In genomic region chr3:29693863-29694262, GRCh38 we compare ENCODE assay signal across 9 cellular contexts.
A peak's percentile ranks its signal among the peaks of the same experiment; 100 is the strongest.
DNase-seq lines count a peak whose midpoint lies in the region; ATAC-seq, FAIRE-seq and TF ChIP-seq lines count a peak whose summit lies in the region.
"Had no signal": no experiment of that assay in that cellular context is flagged by ENCODE, and none has a peak within 500 bp of the region (broad histone marks: within the 10 kb centered on the region; RNA-seq: fewer than 3 reads in every experiment).

No MANE protein-coding gene starts in this region.

- H3K4me1 ChIP-seq in liver (ENCODE audit: control insufficient read depth in 4 of 4, insufficient read depth in 4 of 4, low read length in 3 of 4) (peaks cover 1 to 30% (median 15%) of the 10 kb centered on the region in 4 donors), HepG2 (ENCODE audit: insufficient read depth, low read length) (no peaks in the 10 kb centered on the region)
- H3K4me1 ChIP-seq: parathyroid adenoma had no signal

- FAIRE-seq in HepG2 (lab: Jason Lieb, UNC) = no peak

- peak overlapping the region in 2 of 3 donors; percentile 13 to 35 for H3K4me3 ChIP-seq in liver (ENCODE audit: low read depth in 1 of 3, low read length in 3 of 3)
- no peak overlapping the region for H3K4me3 ChIP-seq in HepG2 (replicated peaks in 1 of 3; ENCODE audit: insufficient read depth in 1 of 3, low read depth in 2 of 3, low read length in 3 of 3)

- H3K9ac ChIP-seq in liver (ENCODE audit: low read depth in 1 of 2, low read length in 2 of 2) = peak overlapping the region in 1 of 2 donors; percentile 6
- no peak overlapping the region for H3K9ac ChIP-seq in HepG2 (ENCODE audit: insufficient read depth, low read depth, low read length)
- H3K9ac ChIP-seq: parathyroid adenoma had no signal

- DNase-seq in HepG2 (ENCODE audit: low spot score) = no peak
- DNase-seq in dedifferentiated amniotic fluid mesenchymal stem cell (ENCODE audit: extremely low spot score) = peak; percentile 82
- DNase-seq in left lobe of liver (ENCODE audit: low spot score) = no peak
- no peak for DNase-seq in NOMO-1 treated with DMSO at 0.1 percent for 48 hours (lab: John Stamatoyannopoulos, UW; ENCODE audit: unreplicated experiment)

- H3K79me2 ChIP-seq in HepG2 (ENCODE audit: insufficient read depth, low read length) = no peaks in the 10 kb centered on the region
- H3K79me2 ChIP-seq: parathyroid adenoma had no signal

- no peak overlapping the region for H3K4me2 ChIP-seq in HepG2 (ENCODE audit: low read depth, low read length)

- TF ChIP-seq EP300 in HepG2 (IDR thresholded peaks at IDR 0.05; ENCODE audit: low read depth in 2 of 2, low read length in 2 of 2) (no peak), HepG2 (CRISPR knock-in tag; IDR thresholded peaks at IDR 0.05; ENCODE audit: borderline replicate concordance) (no peak)

- no peak for TF ChIP-seq CTCF in liver (IDR thresholded peaks at IDR 0.05; ENCODE audit: low read depth, low read length, missing input control)
- no peak for TF ChIP-seq CTCF in HepG2 (CRISPR knock-in tag; IDR thresholded peaks at IDR 0.05)

- in situ Hi-C loops in HepG2 (cut with HindIII; ENCODE audit: extremely low pct_ligation_motif_present, low pct_unique_long_range_greater_than_20kb) = no loop called here

- 41% methylated on average over 1 of the region's 1 CpG for WGBS in liver
- 6% methylated on average over 1 of the region's 1 CpG for WGBS in HepG2 (ENCODE audit: low lambda C conversion rate)

- H3K36me3 ChIP-seq in liver (ENCODE audit: control insufficient read depth in 4 of 4, insufficient read depth in 3 of 4, low read depth in 1 of 4, low read length in 3 of 4) = no peaks in the 10 kb centered on the region
- no peaks in the 10 kb centered on the region for H3K36me3 ChIP-seq in HepG2 (replicated peaks in 1 of 2; ENCODE audit: control insufficient read depth in 1 of 2, insufficient read depth in 2 of 2, low read length in 2 of 2)

- no peak for TF ChIP-seq POLR2A in HepG2 (IDR thresholded peaks at IDR 0.05; ENCODE audit: insufficient read depth in 1 of 2, low read depth in 2 of 2, low read length in 2 of 2)

- peak overlapping the region in 1 of 2 donors; percentile 38 for H3K27ac ChIP-seq in liver (ENCODE audit: low read depth in 1 of 2, low read length in 2 of 2)
- no peak overlapping the region for H3K27ac ChIP-seq in HepG2 (ENCODE audit: extremely low read length, insufficient read depth, low read length)
- H3K27ac ChIP-seq: parathyroid adenoma had no signal

- no peaks in the 10 kb centered on the region for H4K20me1 ChIP-seq in HepG2 (ENCODE audit: insufficient read depth, low read length)

- H3K9me3 ChIP-seq in liver (ENCODE audit: control insufficient read depth in 4 of 4, low read length in 3 of 4) (no peaks in the 10 kb centered on the region), HepG2 (ENCODE audit: low read length) (no peaks in the 10 kb centered on the region)

- BruUV-seq in HepG2 (replicated peaks; lab: Mats Ljungman, UMichigan) = no TSS peak

- intact Hi-C loops in HepG2 (cut with micrococcal nuclease; ENCODE audit: unreplicated experiment) = no loop called here

- CTCF ChIA-PET in HepG2 (lab: Yijun Ruan, JAX; ENCODE audit: low intra/inter-chr PET ratio, low total read pairs) = no interaction called here

- H2AFZ ChIP-seq in HepG2 (ENCODE audit: low read length) = no peak overlapping the region
- H2AFZ ChIP-seq: parathyroid adenoma had no signal

- ATAC-seq in HepG2 = no peak
- peak; percentile 24 for ATAC-seq in left lobe of liver
- ATAC-seq in HG03095 (IDR thresholded peaks at IDR 0.05; ENCODE audit: unreplicated experiment) = no peak
- no peak for ATAC-seq in HG03460 (IDR thresholded peaks at IDR 0.05; ENCODE audit: unreplicated experiment)
- ATAC-seq in GM19035 (IDR thresholded peaks at IDR 0.05; ENCODE audit: unreplicated experiment) = no peak

- TF ChIP-seq RAD21 in liver (IDR thresholded peaks at IDR 0.05) (peak; percentile 15 to 18), HepG2 (CRISPR knock-in tag; IDR thresholded peaks at IDR 0.05) (no peak)

- no peaks in the 10 kb centered on the region for H3K27me3 ChIP-seq in liver (ENCODE audit: control insufficient read depth in 4 of 4, insufficient read depth in 4 of 4, low read length in 3 of 4)
- H3K27me3 ChIP-seq in HepG2 (ENCODE audit: control insufficient read depth in 1 of 2, insufficient read depth in 2 of 2, low read length in 2 of 2) = no peaks in the 10 kb centered on the region

- POLR2A ChIA-PET in HepG2 (lab: Yijun Ruan, JAX) = no interaction called here

TF ChIP-seq in liver, 16 proteins besides CTCF, POLR2A, EP300 and RAD21 (continues in another document):
- TF ChIP-seq HNF4A (conservative IDR thresholded peaks at IDR 0.05) = peak; percentile 6 to 22
- TF ChIP-seq SP1 (IDR thresholded peaks at IDR 0.05) = no peak
- TF ChIP-seq JUND (IDR thresholded peaks at IDR 0.05) = no peak
- TF ChIP-seq RXRA (IDR thresholded peaks at IDR 0.05) = peak in 1 of 2 donors; percentile 8
- TF ChIP-seq GABPA (IDR thresholded peaks at IDR 0.05 in 1 of 2, conservative IDR thresholded peaks at IDR 0.05 in 1 of 2) = no peak
- no peak for TF ChIP-seq TAF1 (conservative IDR thresholded peaks at IDR 0.05)
- TF ChIP-seq ATF3 (IDR thresholded peaks at IDR 0.05) = no peak
- peak; percentile 75 for TF ChIP-seq FOXA1 (IDR thresholded peaks at IDR 0.05)
- peak; percentile 78 for TF ChIP-seq FOXA2 (IDR thresholded peaks at IDR 0.05)
- TF ChIP-seq REST (IDR thresholded peaks at IDR 0.05) = no peak
- TF ChIP-seq YY1 (IDR thresholded peaks at IDR 0.05) = peak; percentile 16

TF ChIP-seq in HepG2, 621 proteins besides CTCF, POLR2A, EP300 and RAD21:
- no peak for TF ChIP-seq SALL2 (CRISPR knock-in tag; IDR thresholded peaks at IDR 0.05)
- TF ChIP-seq ZNF674 (CRISPR knock-in tag; IDR thresholded peaks at IDR 0.05; ENCODE audit: low read depth) = no peak
- TF ChIP-seq SMYD3 (CRISPR knock-in tag; IDR thresholded peaks at IDR 0.05) = no peak
- no peak for TF ChIP-seq ZNF501 (CRISPR knock-in tag; IDR thresholded peaks at IDR 0.05)
- no peak for TF ChIP-seq ZNF879 (CRISPR knock-in tag; IDR thresholded peaks at IDR 0.05)
- no peak for TF ChIP-seq MAFF (IDR thresholded peaks at IDR 0.05; ENCODE audit: low read depth, low read length)
- TF ChIP-seq ZNF430 (CRISPR knock-in tag; IDR thresholded peaks at IDR 0.05) = no peak

Comparison
In these comparisons a context has a peak if more than half of its experiments do, and no peak if none do; other contexts are left out.
1. H3K4me3 ChIP-seq: peak in liver (2 of 3); none in HepG2 (0 of 3).